Comparison of ENCODE assay signal across 1 cellular context in the genomic region with DNA sequence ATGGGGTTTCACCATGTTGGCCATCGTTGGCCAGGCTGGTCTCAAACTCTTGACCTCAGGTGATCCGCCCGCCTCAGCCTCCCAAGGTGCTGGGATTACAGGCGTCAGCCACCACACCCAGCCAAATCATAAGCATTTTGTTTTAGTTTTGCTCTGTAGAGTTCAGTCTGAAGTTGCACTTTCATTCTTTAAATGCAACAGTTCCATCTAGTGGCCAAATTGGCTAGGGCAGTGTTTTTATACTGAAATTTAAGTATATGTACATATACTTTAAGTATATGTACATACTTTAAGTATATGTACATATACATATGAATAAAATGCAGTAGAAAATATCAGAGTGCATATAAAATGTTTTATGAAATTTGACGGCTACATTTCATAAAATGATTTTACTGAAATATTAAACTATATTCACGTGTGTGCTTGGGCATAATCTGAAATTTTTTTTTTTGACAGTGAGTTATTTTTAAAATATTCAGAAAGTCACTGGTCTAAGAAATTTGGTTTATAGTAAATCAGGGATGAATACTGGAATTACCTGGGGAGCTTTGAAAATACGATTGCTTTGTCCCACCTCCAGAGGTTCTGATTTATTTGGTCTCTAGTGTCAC.
TF ChIP-seq lines count a peak whose summit lies in the region.

No MANE protein-coding gene starts in this region.

TF ChIP-seq in GM12878, 131 proteins besides CTCF, POLR2A, EP300 and RAD21 (continued from another document):
- TF ChIP-seq, protein P1, sequence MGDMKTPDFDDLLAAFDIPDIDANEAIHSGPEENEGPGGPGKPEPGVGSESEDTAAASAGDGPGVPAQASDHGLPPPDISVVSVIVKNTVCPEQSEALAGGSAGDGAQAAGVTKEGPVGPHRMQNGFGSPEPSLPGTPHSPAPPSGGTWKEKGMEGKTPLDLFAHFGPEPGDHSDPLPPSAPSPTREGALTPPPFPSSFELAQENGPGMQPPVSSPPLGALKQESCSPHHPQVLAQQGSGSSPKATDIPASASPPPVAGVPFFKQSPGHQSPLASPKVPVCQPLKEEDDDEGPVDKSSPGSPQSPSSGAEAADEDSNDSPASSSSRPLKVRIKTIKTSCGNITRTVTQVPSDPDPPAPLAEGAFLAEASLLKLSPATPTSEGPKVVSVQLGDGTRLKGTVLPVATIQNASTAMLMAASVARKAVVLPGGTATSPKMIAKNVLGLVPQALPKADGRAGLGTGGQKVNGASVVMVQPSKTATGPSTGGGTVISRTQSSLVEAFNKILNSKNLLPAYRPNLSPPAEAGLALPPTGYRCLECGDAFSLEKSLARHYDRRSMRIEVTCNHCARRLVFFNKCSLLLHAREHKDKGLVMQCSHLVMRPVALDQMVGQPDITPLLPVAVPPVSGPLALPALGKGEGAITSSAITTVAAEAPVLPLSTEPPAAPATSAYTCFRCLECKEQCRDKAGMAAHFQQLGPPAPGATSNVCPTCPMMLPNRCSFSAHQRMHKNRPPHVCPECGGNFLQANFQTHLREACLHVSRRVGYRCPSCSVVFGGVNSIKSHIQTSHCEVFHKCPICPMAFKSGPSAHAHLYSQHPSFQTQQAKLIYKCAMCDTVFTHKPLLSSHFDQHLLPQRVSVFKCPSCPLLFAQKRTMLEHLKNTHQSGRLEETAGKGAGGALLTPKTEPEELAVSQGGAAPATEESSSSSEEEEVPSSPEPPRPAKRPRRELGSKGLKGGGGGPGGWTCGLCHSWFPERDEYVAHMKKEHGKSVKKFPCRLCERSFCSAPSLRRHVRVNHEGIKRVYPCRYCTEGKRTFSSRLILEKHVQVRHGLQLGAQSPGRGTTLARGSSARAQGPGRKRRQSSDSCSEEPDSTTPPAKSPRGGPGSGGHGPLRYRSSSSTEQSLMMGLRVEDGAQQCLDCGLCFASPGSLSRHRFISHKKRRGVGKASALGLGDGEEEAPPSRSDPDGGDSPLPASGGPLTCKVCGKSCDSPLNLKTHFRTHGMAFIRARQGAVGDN (IDR thresholded peaks at IDR 0.05), result no peak
- TF ChIP-seq SP1 (IDR thresholded peaks at IDR 0.05; ENCODE audit: low read depth, low read length) (no peak), TBL1XR1 (IDR thresholded peaks at IDR 0.05; ENCODE audit: low read depth, low read length) (no peak)
